In the genomic region with DNA sequence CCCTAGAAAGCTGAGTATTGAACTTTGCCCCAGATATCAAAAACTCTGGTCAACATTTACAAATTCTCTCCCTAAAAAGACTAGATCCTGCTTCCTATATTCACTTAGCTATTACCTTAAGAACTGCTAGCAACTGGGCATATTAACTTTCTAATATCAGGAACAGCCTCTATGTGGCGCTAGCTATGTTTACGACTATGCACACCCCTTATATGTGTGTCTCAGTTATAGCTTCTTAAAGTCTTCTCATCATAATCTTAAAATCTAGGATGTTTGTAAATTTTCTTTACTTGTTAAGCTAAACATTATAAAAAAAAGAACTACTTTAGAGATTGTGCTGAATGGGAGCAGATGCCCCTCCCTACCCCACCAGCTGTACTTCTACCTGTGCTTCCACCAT, we compare ENCODE assay signal across 8 cellular contexts. TPM values are rescaled to one million over a fixed set of nuclear protein-coding genes. Genes with fewer than 3 reads are reported as not detected.
A peak's percentile ranks its signal among the peaks of the same experiment; 100 is the strongest.
DNase-seq lines count a peak whose midpoint lies in the region; ATAC-seq and TF ChIP-seq lines count a peak whose summit lies in the region.

No MANE protein-coding gene starts in this region.

- no peaks in the 10 kb centered on the region; the same call in 1 of the 2 replicates for H3K4me1 ChIP-seq in H9 (ENCODE audit: insufficient read depth, low read length)
- H3K4me1 ChIP-seq in esophagus muscularis mucosa: peaks cover 3 to 51% (median 46%) of the 10 kb centered on the region in 4 donors
- H3K4me1 ChIP-seq in gastrocnemius medialis: peaks cover 28 to 32% of the 10 kb centered on the region in 2 donors
- no peaks in the 10 kb centered on the region for H3K4me1 ChIP-seq in mesendoderm (ENCODE audit: control insufficient read depth, low read depth, low read length)

- H3K36me3 Mint-ChIP-seq in H9 (ENCODE audit: insufficient read depth in 1 of 3, low read depth in 3 of 3) (peaks cover 8 to 11% (median 11%) of the 10 kb centered on the region in 3 experiments; a peak in 6 of 7 replicates), glutamatergic neuron (ENCODE audit: unreplicated experiment) (no peaks in the 10 kb centered on the region)

- H3K27me3 Mint-ChIP-seq in H9 (ENCODE audit: low read depth) (peaks cover 24% of the 10 kb centered on the region), glutamatergic neuron (ENCODE audit: unreplicated experiment) (peaks cover 1% of the 10 kb centered on the region)

- no peak overlapping the region for H3K27ac ChIP-seq in H9 (ENCODE audit: insufficient read length, low read depth, low read length)
- no peak overlapping the region for H3K27ac ChIP-seq in esophagus muscularis mucosa (replicated peaks in 1 of 4)
- H3K27ac ChIP-seq in gastrocnemius medialis: no peak overlapping the region
- H3K27ac ChIP-seq in mesendoderm (ENCODE audit: low read depth, low read length): no peak overlapping the region

- H3K4me3 Mint-ChIP-seq in H9 (no peak overlapping the region), glutamatergic neuron (ENCODE audit: unreplicated experiment) (no peak overlapping the region)

- H4K8ac ChIP-seq in H9 (replicated peaks; ENCODE audit: insufficient read length, low read depth, low read length) (no peak overlapping the region), mesendoderm (ENCODE audit: low read depth, low read length) (no peak overlapping the region)

- H4K5ac ChIP-seq in H9 (ENCODE audit: insufficient read length, low read depth, low read length): no peak overlapping the region
- H4K5ac ChIP-seq in mesendoderm (ENCODE audit: low read length): no peak overlapping the region

- H3K18ac ChIP-seq in H9 (ENCODE audit: insufficient read length, low read depth, low read length) (no peak overlapping the region), mesendoderm (ENCODE audit: low read length) (no peak overlapping the region)

- in situ Hi-C loops in gastrocnemius medialis (cut with MboI; ENCODE audit: low sequenced_read_pairs in 4 of 4): loop anchor here in 2 of 4 donors (10.0 to 25.0 kb wide), 3 partner anchors 98 to 508 kb away; partner anchors contain the start of gene DGUOK (in 1 of the 2)

- H3K9ac ChIP-seq in H9 (ENCODE audit: extremely low read depth, insufficient read length, low read length) (no peak overlapping the region), mesendoderm (ENCODE audit: low read length) (no peak overlapping the region)

- H3K23me2 ChIP-seq in H9 (ENCODE audit: insufficient read length, low read depth, low read length, poor library complexity, severe bottlenecking): peaks cover 6% of the 10 kb centered on the region

- H3K4ac ChIP-seq in H9 (ENCODE audit: low read depth, low read length): no peak overlapping the region
- no peak overlapping the region for H3K4ac ChIP-seq in mesendoderm (ENCODE audit: low read depth, low read length)

- no peak overlapping the region for H2BK12ac ChIP-seq in H9 (ENCODE audit: insufficient read length, low read depth, low read length)

- H2BK20ac ChIP-seq in H9 (ENCODE audit: low read depth, low read length, poor library complexity, severe bottlenecking): no peak overlapping the region

- H3K56ac ChIP-seq in H9 (ENCODE audit: insufficient read length, low read depth, low read length) (no peak overlapping the region), mesendoderm (ENCODE audit: low read length) (no peak overlapping the region)

- peaks cover 25 to 30% of the 10 kb centered on the region in 2 experiments for H3K4me1 Mint-ChIP-seq in H9
- H3K4me1 Mint-ChIP-seq in glutamatergic neuron (ENCODE audit: low read depth, unreplicated experiment): peaks cover 9% of the 10 kb centered on the region

- H3K27me3 ChIP-seq in H9 (ENCODE audit: insufficient read depth, low read length) (no peaks in the 10 kb centered on the region), esophagus muscularis mucosa (no peaks in the 10 kb centered on the region), gastrocnemius medialis (no peaks in the 10 kb centered on the region), mesendoderm (ENCODE audit: insufficient read depth, low read length, poor library complexity) (no peaks in the 10 kb centered on the region)

- intact Hi-C loops in esophagus muscularis mucosa (cut with DNase I): loop anchor here (10.0 kb wide), 4 partner anchors 98 to 508 kb away; partner anchors contain the start of genes BOLA3, DGUOK and TET3
- intact Hi-C loops in gastrocnemius medialis (cut with DNase I; ENCODE audit: low total_unique reads): loop anchor here (10.0 kb wide), 6 partner anchors 158 to 568 kb away; partner anchors contain the start of genes BOLA3, MOB1A and TET3

- WGBS in H9 (ENCODE audit: extremely low coverage, insufficient read length, low lambda C conversion rate): no CpG with 5 or more reads among the region's 2 CpGs
- WGBS in esophagus muscularis mucosa: 18% methylated on average over 2 of the region's 2 CpGs
- no CpG with 5 or more reads among the region's 2 CpGs for WGBS in mesendoderm (ENCODE audit: extremely low coverage, insufficient coverage, low lambda C conversion rate)

- H3K9me3 ChIP-seq in H9 (ENCODE audit: control insufficient read depth, low read depth, low read length) (no peaks in the 10 kb centered on the region), esophagus muscularis mucosa (no peaks in the 10 kb centered on the region), gastrocnemius medialis (no peaks in the 10 kb centered on the region)

- H3K23ac ChIP-seq in H9 (ENCODE audit: insufficient read length, low read depth, low read length) (no peak overlapping the region), mesendoderm (ENCODE audit: low read length) (no peak overlapping the region)

- DNase-seq in AG10803 (ENCODE audit: low read depth) (peak; percentile 34), H9 (no peak), RPMI8226 (peak; percentile 30), esophagus muscularis mucosa (ENCODE audit: extremely low spot score) (no peak), gastrocnemius medialis (no peak), glutamatergic neuron (no peak), mesendoderm (no peak)

- no peak overlapping the region for H2BK120ac ChIP-seq in H9 (ENCODE audit: low read depth, low read length, poor library complexity, severe bottlenecking)
- H2BK120ac ChIP-seq in mesendoderm (ENCODE audit: low read depth, low read length): no peak overlapping the region

- H3K4me3 ChIP-seq in AG10803 (ENCODE audit: low read length): no peak overlapping the region
- no peak overlapping the region for H3K4me3 ChIP-seq in esophagus muscularis mucosa
- no peak overlapping the region for H3K4me3 ChIP-seq in gastrocnemius medialis
- H3K4me3 ChIP-seq in mesendoderm (ENCODE audit: low read length): no peak overlapping the region

- TF ChIP-seq EP300 in esophagus muscularis mucosa (IDR thresholded peaks at IDR 0.05): no peak

- TF ChIP-seq POLR2A in esophagus muscularis mucosa (IDR thresholded peaks at IDR 0.05; ENCODE audit: low read depth) (no peak), gastrocnemius medialis (IDR thresholded peaks at IDR 0.05) (no peak), GM18505 (IDR thresholded peaks at IDR 0.05; ENCODE audit: borderline replicate concordance, extremely low read depth, insufficient read depth, insufficient read length) (no peak)

- peaks cover 0 to 7% (median 3%) of the 10 kb centered on the region in 4 donors for H3K36me3 ChIP-seq in esophagus muscularis mucosa
- peaks cover 0 to 7% of the 10 kb centered on the region in 2 donors for H3K36me3 ChIP-seq in gastrocnemius medialis
- no peaks in the 10 kb centered on the region for H3K36me3 ChIP-seq in mesendoderm (ENCODE audit: control insufficient read depth, insufficient read depth, low read length)

- H3K27ac Mint-ChIP-seq in H9: no peak overlapping the region
- no peak overlapping the region for H3K27ac Mint-ChIP-seq in glutamatergic neuron (ENCODE audit: unreplicated experiment)

- ATAC-seq in gastrocnemius medialis: no peak
- ATAC-seq in GM18505 (IDR thresholded peaks at IDR 0.05; ENCODE audit: unreplicated experiment): no peak

- H2BK15ac ChIP-seq in H9 (ENCODE audit: low read depth, low read length) (no peak overlapping the region), mesendoderm (replicated peaks; ENCODE audit: low read depth) (no peak overlapping the region)

- H3K4me2 ChIP-seq in H9 (ENCODE audit: insufficient read depth, insufficient read length, low read length): no peak overlapping the region
- no peak overlapping the region for H3K4me2 ChIP-seq in mesendoderm (ENCODE audit: low read length)

- H4K91ac ChIP-seq in H9 (ENCODE audit: insufficient read length, low read depth, low read length): no peak overlapping the region

- no peaks in the 10 kb centered on the region for H4K20me1 ChIP-seq in H9 (ENCODE audit: control insufficient read depth, insufficient read depth, insufficient read length)

- H3K79me1 ChIP-seq in H9 (ENCODE audit: insufficient read depth, low read depth, low read length, poor library complexity, severe bottlenecking) (peaks cover 3% of the 10 kb centered on the region), mesendoderm (ENCODE audit: low read length) (peaks cover 7% of the 10 kb centered on the region)

- H2AFZ ChIP-seq in H9 (ENCODE audit: low read length): no peak overlapping the region

- H2AK5ac ChIP-seq in H9 (ENCODE audit: insufficient read length, low read length) (no peak overlapping the region), mesendoderm (ENCODE audit: low read length) (no peak overlapping the region)

- no peak overlapping the region for H3T11ph ChIP-seq in H9 (ENCODE audit: low read length)

- peaks cover 0 to 2% of the 10 kb centered on the region in 2 experiments; a peak in 1 of 5 replicates for H3K9me3 Mint-ChIP-seq in H9
- H3K9me3 Mint-ChIP-seq in glutamatergic neuron (ENCODE audit: unreplicated experiment): peaks cover 2% of the 10 kb centered on the region

- TF ChIP-seq CTCF in AG10803 (conservative IDR thresholded peaks at IDR 0.05; ENCODE audit: low read length): peak; percentile 52
- TF ChIP-seq CTCF in H9 (conservative IDR thresholded peaks at IDR 0.05): peak; percentile 48
- peak; percentile 39 to 53 (median 53) for TF ChIP-seq CTCF in esophagus muscularis mucosa (IDR thresholded peaks at IDR 0.05)
- TF ChIP-seq CTCF in gastrocnemius medialis (IDR thresholded peaks at IDR 0.05 in 4 of 5, conservative IDR thresholded peaks at IDR 0.05 in 1 of 5): no peak
- TF ChIP-seq CTCF in glutamatergic neuron (IDR thresholded peaks at IDR 0.05; ENCODE audit: partially characterized antibody, unreplicated experiment): no peak

- peaks cover 5% of the 10 kb centered on the region; the same call in 1 of the 2 replicates for H3K79me2 ChIP-seq in H9 (ENCODE audit: insufficient read depth, low read length)
- peaks cover 14% of the 10 kb centered on the region for H3K79me2 ChIP-seq in mesendoderm (ENCODE audit: control insufficient read depth, insufficient read depth, low read length)

- H3K14ac ChIP-seq in H9 (ENCODE audit: insufficient read depth, low read length): no peak overlapping the region

- no peak overlapping the region for H2BK5ac ChIP-seq in H9 (ENCODE audit: insufficient read length, low read length)
- H2BK5ac ChIP-seq in mesendoderm (ENCODE audit: low read length): no peak overlapping the region

RNA-seq across cellular contexts. Expression of gene STAMBP, which starts 1.7 kb away (rescaled TPM):
- 45.2 and 45.5 TPM in 2 replicates for total RNA-seq in H9 (2021)
- 10 to 100 TPM; 32.3 to 73.8 (median 34.1) TPM for total RNA-seq in esophagus muscularis mucosa
- 10 to 100 TPM; 38.0 to 85.4 (median 67.1) TPM for total RNA-seq in gastrocnemius medialis
- total RNA-seq in glutamatergic neuron (ENCODE audit: unreplicated experiment): 48.9 TPM
- polyA plus RNA-seq in mesendoderm (2013, experiment 1 of 2): 60.1 TPM
- 62.7 TPM for polyA plus RNA-seq in mesendoderm (2013, experiment 2 of 2)

RNA-seq across cellular contexts. Expression of gene C2orf78, which starts 43.0 kb away (rescaled TPM):
- total RNA-seq in H9 (2021) (0.07 and 0.09 TPM in 2 replicates), esophagus muscularis mucosa (not detected), gastrocnemius medialis (under 1 TPM in 1 of 4 donors, not detected in 3; 0.16 TPM), glutamatergic neuron (ENCODE audit: unreplicated experiment) (not detected)
- polyA plus RNA-seq in mesendoderm (2013, experiment 1 of 2): 0.18 TPM
- 0.11 TPM for polyA plus RNA-seq in mesendoderm (2013, experiment 2 of 2)

RNA-seq across cellular contexts. Expression of gene DUSP11, which starts 47.1 kb away (rescaled TPM):
- total RNA-seq in H9 (2021): 21.4 and 22.8 TPM in 2 replicates
- 10 to 100 TPM; 15.2 to 22.4 (median 18.7) TPM for total RNA-seq in esophagus muscularis mucosa
- 10 to 100 TPM; 13.6 to 15.8 (median 14.7) TPM for total RNA-seq in gastrocnemius medialis
- 20.8 TPM for total RNA-seq in glutamatergic neuron (ENCODE audit: unreplicated experiment)
- 29.4 TPM for polyA plus RNA-seq in mesendoderm (2013, experiment 1 of 2)
- 33.2 TPM for polyA plus RNA-seq in mesendoderm (2013, experiment 2 of 2)

Comparison
In these comparisons a context has a peak if more than half of its experiments do, and no peak if none do; other contexts are left out.
1. DNase-seq: peak in AG10803 (single experiment) and RPMI8226 (single experiment); none in H9 (single experiment), esophagus muscularis mucosa (single experiment), gastrocnemius medialis (0 of 2), glutamatergic neuron (single experiment) and mesendoderm (single experiment).
2. CTCF ChIP-seq: peak in AG10803 (single experiment), H9 (single experiment) and esophagus muscularis mucosa (3 of 3); none in gastrocnemius medialis (0 of 5) and glutamatergic neuron (single experiment).